In genomic region chr11:36868380-36868779, GRCh38 we compare ENCODE assay signal across 18 cellular contexts.
"Had no signal": no experiment of that assay in that cellular context is flagged by ENCODE, and none has a peak within 500 bp of the region (broad histone marks: within the 10 kb centered on the region; RNA-seq: fewer than 3 reads in every experiment).

No MANE protein-coding gene starts in this region.

- ATAC-seq: Right ventricle myocardium inferior, SK-N-SH treated with all-trans-retinoic acid at 6 μM for 48 hours had no signal

- DNase-seq: KBM-7, MV-4-11, NCI-H1092, NCI-H1105 treated with DMSO at 0.1 percent for 48 hours, NCI-H146, NCI-H1694 treated with DMSO at 0.1 percent for 48 hours, NCI-H1930, NCI-H2107, NCI-H2227 treated with DMSO at 0.1 percent for 48 hours, NCI-H524, NCI-H526 treated with DMSO at 0.1 percent for 48 hours, NCI-H748 treated with DMSO at 0.1 percent for 48 hours, RPMI8226, SHP77 treated with DMSO at 0.1 percent for 48 hours, SJCRH30 had no signal

- H3K36me3 ChIP-seq: SJCRH30 had no signal

- H3K9me3 ChIP-seq: SJCRH30 had no signal

- H3K27ac ChIP-seq: HL-60, SJCRH30 had no signal

- H3K4me1 ChIP-seq: SJCRH30 had no signal

- H3K4me3 ChIP-seq: SJCRH30 had no signal
